Comparison of ENCODE assay signal across 8 cellular contexts in genomic region chr18:47100214-47100831, GRCh38.
DNase-seq lines count a peak whose midpoint lies in the region; ATAC-seq, FAIRE-seq and TF ChIP-seq lines count a peak whose summit lies in the region.

No MANE protein-coding gene starts in this region.

- peak; percentile 87 for TF ChIP-seq CTCF in RWPE2 (IDR thresholded peaks at IDR 0.05; ENCODE audit: poor library complexity, severe bottlenecking)

- ATAC-seq in RWPE2 (ENCODE audit: low read depth) (peak; percentile 88), GM18867 (IDR thresholded peaks at IDR 0.05; ENCODE audit: unreplicated experiment) (no peak)

- FAIRE-seq in HTR-8/SVneo (lab: Jason Lieb, UNC) = no peak
- no peak for FAIRE-seq in urothelium cell line (lab: Jason Lieb, UNC)

- no peak overlapping the region for H3K27ac ChIP-seq in RWPE2 (ENCODE audit: poor library complexity, severe bottlenecking)

- H3K4me3 ChIP-seq in RWPE2 (ENCODE audit: severe bottlenecking) = no peak overlapping the region

- no peaks in the 10 kb centered on the region for H3K36me3 ChIP-seq in RWPE2 (ENCODE audit: low read depth)

- H3K27me3 ChIP-seq in RWPE2 (ENCODE audit: insufficient read depth, poor library complexity, severe bottlenecking) = no peaks in the 10 kb centered on the region

- no peaks in the 10 kb centered on the region for H3K9me3 ChIP-seq in RWPE2 (ENCODE audit: severe bottlenecking)

- DNase-seq in DMS153 treated with DMSO at 0.1 percent for 48 hours (lab: John Stamatoyannopoulos, UW; ENCODE audit: unreplicated experiment) (peak; percentile 20), HTR-8/SVneo (ENCODE audit: insufficient read length, low spot score) (peak; percentile 25), RWPE2 (ENCODE audit: low spot score) (no peak), globus pallidus (ENCODE audit: low spot score) (peak; percentile 55), pons (ENCODE audit: low spot score) (peak; percentile 66), urothelium cell line (ENCODE audit: low spot score) (peak; percentile 55)
- DNase-seq in activated naive CD4-positive, alpha-beta T cell (lab: John Stamatoyannopoulos, UW) = peak in 3 of 4 experiments; percentile 1 to 34 (median 22)

- no peaks in the 10 kb centered on the region for H3K4me1 ChIP-seq in RWPE2 (ENCODE audit: insufficient read depth, poor library complexity, severe bottlenecking)
